In the genomic region with DNA sequence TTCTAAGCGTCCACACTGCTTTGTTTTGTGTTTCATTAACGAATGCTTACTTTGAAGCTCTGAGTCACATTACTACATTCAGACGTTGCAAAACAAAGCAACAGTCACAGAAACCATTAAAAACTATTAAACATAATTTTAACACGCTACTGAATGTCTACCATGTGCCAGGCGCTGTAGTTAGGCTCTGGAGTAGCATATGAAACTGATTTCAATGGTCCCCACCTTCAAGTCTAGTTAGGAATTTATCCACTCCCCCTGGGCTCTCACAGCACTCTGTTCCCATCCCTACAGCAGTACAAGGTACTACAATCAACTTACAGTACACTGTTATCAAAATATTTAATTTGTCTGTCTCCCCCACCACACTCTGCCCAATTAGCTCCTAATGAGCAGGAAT, we compare ENCODE assay signal across 8 cellular contexts. TPM values are rescaled to one million over a fixed set of nuclear protein-coding genes. Genes with fewer than 3 reads are reported as not detected.
A peak's percentile ranks its signal among the peaks of the same experiment; 100 is the strongest.
DNase-seq lines count a peak whose midpoint lies in the region; ATAC-seq, FAIRE-seq and TF ChIP-seq lines count a peak whose summit lies in the region.

No MANE protein-coding gene starts in this region.

- H2BK15ac ChIP-seq in H1 (ENCODE audit: low read length), result no peak overlapping the region

- H2BK12ac ChIP-seq in H1 (ENCODE audit: low read depth, low read length), result no peak overlapping the region

- H3K18ac ChIP-seq in H1 (ENCODE audit: extremely low read depth, low read length), result no peak overlapping the region

- no peak overlapping the region for H3K4ac ChIP-seq in H1 (replicated peaks; ENCODE audit: insufficient read length, low read depth, low read length)

- H3K4me1 ChIP-seq in CD8-positive, alpha-beta memory T cell (ENCODE audit: insufficient read depth, low read length), result peaks cover 9% of the 10 kb centered on the region
- H3K4me1 ChIP-seq in H1 (replicated peaks in 1 of 4; ENCODE audit: control insufficient read depth in 3 of 4, insufficient read depth in 4 of 4, low read length in 3 of 4), result no peaks in the 10 kb centered on the region
- peaks cover 4% of the 10 kb centered on the region for H3K4me1 ChIP-seq in neural progenitor cell

- H3K9ac ChIP-seq in H1 (replicated peaks in 1 of 4; ENCODE audit: extremely low read depth in 1 of 4, low read depth in 3 of 4, low read length in 3 of 4), result peak overlapping the region; percentile 71 to 87 (median 82)
- H3K9ac ChIP-seq in neural progenitor cell, result peak overlapping the region; percentile 67

- no peaks in the 10 kb centered on the region for H3K9me3 Mint-ChIP-seq in CD8-positive, alpha-beta memory T cell
- no peaks in the 10 kb centered on the region for H3K9me3 Mint-ChIP-seq in neural progenitor cell

- H3K23ac ChIP-seq in H1 (ENCODE audit: insufficient read length), result no peak overlapping the region

- H3K27me3 Mint-ChIP-seq in CD8-positive, alpha-beta memory T cell, result no peaks in the 10 kb centered on the region
- H3K27me3 Mint-ChIP-seq in neural progenitor cell (ENCODE audit: insufficient read depth, low read depth), result no peaks in the 10 kb centered on the region

- H3K27ac Mint-ChIP-seq in CD8-positive, alpha-beta memory T cell, result peak overlapping the region in 1 of 8 donors; percentile 22
- H3K27ac Mint-ChIP-seq in neural progenitor cell, result no peak overlapping the region

- no peaks in the 10 kb centered on the region for H3K27me3 ChIP-seq in CD8-positive, alpha-beta memory T cell (ENCODE audit: insufficient read depth, low read length, poor library complexity, severe bottlenecking)
- no peaks in the 10 kb centered on the region for H3K27me3 ChIP-seq in H1 (replicated peaks in 1 of 4; ENCODE audit: control insufficient read depth in 3 of 4, extremely low read depth in 1 of 4, insufficient read depth in 3 of 4, low read length in 3 of 4)
- H3K27me3 ChIP-seq in neural progenitor cell, result no peaks in the 10 kb centered on the region

- no peak for FAIRE-seq in H1 (lab: Jason Lieb, UNC)

- peaks cover 0 to 26% (median 3%) of the 10 kb centered on the region in 3 donors for H3K36me3 Mint-ChIP-seq in CD8-positive, alpha-beta memory T cell
- H3K36me3 Mint-ChIP-seq in neural progenitor cell, result peaks cover 8% of the 10 kb centered on the region

- H2BK20ac ChIP-seq in H1 (ENCODE audit: low read length), result no peak overlapping the region

- TF ChIP-seq CTCF in LNCaP clone FGC (IDR thresholded peaks at IDR 0.05; ENCODE audit: control insufficient read depth, extremely low read depth, insufficient read depth), result no peak
- TF ChIP-seq CTCF in H1 (IDR thresholded peaks at IDR 0.05; ENCODE audit: control extremely low read depth in 1 of 3, insufficient read depth in 1 of 3, low read depth in 1 of 3, low read length in 3 of 3), result no peak
- TF ChIP-seq CTCF in neural progenitor cell (IDR thresholded peaks at IDR 0.05), result no peak

- no peaks in the 10 kb centered on the region for H3K23me2 ChIP-seq in H1 (ENCODE audit: low read depth, low read length)

- H2AFZ ChIP-seq in H1 (ENCODE audit: low read length) (peak overlapping the region; percentile 7; the same call in 1 of the 2 replicates), neural progenitor cell (replicated peaks) (peak overlapping the region; percentile 87)

- WGBS in H1 (ENCODE audit: extremely low coverage in 1 of 2, insufficient coverage in 1 of 2, insufficient read length in 1 of 2, insufficient replicate concordance in 2 of 2, low coverage in 1 of 2, low lambda C conversion rate in 2 of 2, missing lambda C conversion rate in 1 of 2), 2 experiments, result 17% methylated on average over 5 of the region's 5 CpGs; no CpG with 5 or more reads in 1 of the 2 experiments

- H4K5ac ChIP-seq in H1 (ENCODE audit: insufficient read length, low read depth, low read length), result no peak overlapping the region

- DNase-seq in CD8-positive, alpha-beta memory T cell, result peak in 1 of 5 donors; percentile 1
- DNase-seq in LNCaP clone FGC (ENCODE audit: low read depth) (no peak), H1 (ENCODE audit: low read depth in 1 of 2, low spot score in 2 of 2) (no peak), neural progenitor cell (ENCODE audit: low spot score) (peak; percentile 9), hypothalamus (lab: John Stamatoyannopoulos, UW) (no peak), NCI-H187 (lab: John Stamatoyannopoulos, UW) (no peak)

- H3K4me3 Mint-ChIP-seq in CD8-positive, alpha-beta memory T cell, result no peak overlapping the region
- no peak overlapping the region for H3K4me3 Mint-ChIP-seq in neural progenitor cell

- no peaks in the 10 kb centered on the region for H3K9me3 ChIP-seq in CD8-positive, alpha-beta memory T cell (ENCODE audit: low read length)
- H3K9me3 ChIP-seq in H1 (ENCODE audit: insufficient read depth in 2 of 2, low read depth in 1 of 2, low read length in 1 of 2), result no peaks in the 10 kb centered on the region
- H3K9me3 ChIP-seq in neural progenitor cell (ENCODE audit: low read depth), result no peaks in the 10 kb centered on the region

- ATAC-seq in GM21528 (IDR thresholded peaks at IDR 0.05; ENCODE audit: low FRiP score, unreplicated experiment) (no peak), HG03469 (IDR thresholded peaks at IDR 0.05; ENCODE audit: unreplicated experiment) (no peak)

- TF ChIP-seq POLR2A in H1 (IDR thresholded peaks at IDR 0.05; ENCODE audit: control extremely low read depth in 1 of 2, low read depth in 2 of 2, low read length in 2 of 2), result no peak

- H2BK5ac ChIP-seq in H1 (ENCODE audit: low read depth, low read length), result peak overlapping the region; percentile 9; the same call in 1 of the 2 replicates

- no peak overlapping the region for H3K14ac ChIP-seq in H1 (ENCODE audit: insufficient read length)

- no peak overlapping the region for H4K91ac ChIP-seq in H1 (replicated peaks; ENCODE audit: insufficient read length, low read length)

- no peak for TF ChIP-seq RAD21 in H1 (IDR thresholded peaks at IDR 0.05 in 1 of 2, conservative IDR thresholded peaks at IDR 0.05 in 1 of 2; ENCODE audit: low read depth in 2 of 2, low read length in 2 of 2)

- no peak overlapping the region for H2AK5ac ChIP-seq in H1 (ENCODE audit: low read depth, low read length)

- peaks cover 9% of the 10 kb centered on the region for H3F3A ChIP-seq in neural progenitor cell (ENCODE audit: low read depth)

- POLR2A ChIA-PET in CD8-positive, alpha-beta memory T cell (lab: Charles Lee), result no interaction called here
- POLR2A ChIA-PET in H1 (lab: Charles Lee; ENCODE audit: partially characterized antibody), result interaction anchor here (0.7 to 1.8 kb wide), 9 partner anchors 11 to 107 kb away, joined by 3 to 6 read pairs (median 3); a partner anchor contains a TSS

- peaks cover 6% of the 10 kb centered on the region for H3K36me3 ChIP-seq in CD8-positive, alpha-beta memory T cell (ENCODE audit: insufficient read depth, low read length)
- H3K36me3 ChIP-seq in H1 (ENCODE audit: control insufficient read depth in 2 of 4, insufficient read depth in 4 of 4, low read length in 3 of 4), result peaks cover 2 to 26% (median 13%) of the 10 kb centered on the region in 4 experiments; a peak in 6 of 8 replicates
- H3K36me3 ChIP-seq in neural progenitor cell, result no peaks in the 10 kb centered on the region

- peak overlapping the region; percentile 97 for H3K4me3 ChIP-seq in CD8-positive, alpha-beta memory T cell (ENCODE audit: low read length)
- peak overlapping the region; percentile 83 for H3K4me3 ChIP-seq in LNCaP clone FGC (ENCODE audit: low read depth, low read length)
- peak overlapping the region; percentile 82 to 99 (median 91) for H3K4me3 ChIP-seq in H1 (ENCODE audit: extremely low read depth in 1 of 4, insufficient read depth in 2 of 4, low read depth in 3 of 4, low read length in 4 of 4)
- H3K4me3 ChIP-seq in neural progenitor cell, result peak overlapping the region; percentile 90

- H3K79me2 ChIP-seq in H1 (ENCODE audit: control insufficient read depth in 1 of 2, insufficient read depth in 2 of 2, low read length in 2 of 2), result peaks cover 4 to 20% of the 10 kb centered on the region in 2 experiments; a peak in 3 of 4 replicates
- peaks cover 28% of the 10 kb centered on the region for H3K79me2 ChIP-seq in neural progenitor cell (ENCODE audit: low read depth)

- H3K4me2 ChIP-seq in H1 (ENCODE audit: insufficient read depth in 1 of 2, low read depth in 2 of 2, low read length in 2 of 2) (peak overlapping the region; percentile 66 to 88), neural progenitor cell (peak overlapping the region; percentile 88)

- peaks cover 0 to 3% of the 10 kb centered on the region in 2 experiments for H4K20me1 ChIP-seq in H1 (replicated peaks in 1 of 2; ENCODE audit: control insufficient read depth in 1 of 2, insufficient read depth in 2 of 2, low read length in 2 of 2)
- peaks cover 9% of the 10 kb centered on the region for H4K20me1 ChIP-seq in neural progenitor cell (ENCODE audit: low read depth)

- H2BK120ac ChIP-seq in H1 (replicated peaks; ENCODE audit: low read depth, low read length), result no peak overlapping the region

- CTCF ChIA-PET in CD8-positive, alpha-beta memory T cell (lab: Charles Lee), result interaction anchor here (0.6 to 1.6 kb wide), 4 partner anchors 34 to 239 kb away, joined by 3 to 7 read pairs (median 3); no protein-coding TSS in a partner anchor
- CTCF ChIA-PET in H1 (lab: Charles Lee; ENCODE audit: partially characterized antibody), result interaction anchor here (0.7 to 5.8 kb wide), 8 partner anchors 11 to 195 kb away, joined by 3 to 45 read pairs (median 4); a partner anchor contains a TSS

- H3K27ac ChIP-seq in CD8-positive, alpha-beta memory T cell (ENCODE audit: low read depth, low read length), result peak overlapping the region; percentile 74
- H3K27ac ChIP-seq in H1 (ENCODE audit: low read depth, low read length) (peak overlapping the region; percentile 53; the same call in 1 of the 2 replicates), neural progenitor cell (no peak overlapping the region)

- H4K8ac ChIP-seq in H1 (ENCODE audit: extremely low read depth, insufficient read depth, low read length), result no peak overlapping the region

- H3K4me1 Mint-ChIP-seq in CD8-positive, alpha-beta memory T cell, result peaks cover 9 to 10% (median 10%) of the 10 kb centered on the region in 3 donors
- H3K4me1 Mint-ChIP-seq in neural progenitor cell, result peaks cover 3% of the 10 kb centered on the region

- no peak overlapping the region for H3K56ac ChIP-seq in H1 (replicated peaks; ENCODE audit: insufficient read length, low read depth, low read length)

- H3K79me1 ChIP-seq in H1 (ENCODE audit: low read depth, low read length), result no peaks in the 10 kb centered on the region

- TF ChIP-seq EP300 in H1 (IDR thresholded peaks at IDR 0.05; ENCODE audit: borderline replicate concordance in 1 of 2, low read depth in 2 of 2, low read length in 2 of 2), result no peak

RNA-seq across cellular contexts. Expression of a gene that starts 0.6 kb away (rescaled TPM):
- total RNA-seq in CD8-positive, alpha-beta memory T cell, result 100 to 1,000 TPM; 134 TPM
- polyA plus RNA-seq in CD8-positive, alpha-beta memory T cell, result 44.2 TPM
- 96.2 and 108 TPM in 2 replicates for total RNA-seq in H1 (2021; fragmentation: NEBNext Ultra II Directional; extraction: Animal tissue kit (Norgen Biotek cat#: 25700))
- 7.2 and 12.8 TPM in 2 replicates for polyA plus RNA-seq in H1 (2011; rRNA removed)
- 22.9 TPM for polyA plus RNA-seq in H1 (2011; cell fraction: cytosol; rRNA removed)
- polyA plus RNA-seq in H1 (2011; cell fraction: nucleus; rRNA removed), result 7.2 TPM
- 69.7 to 110 TPM (median 79.8 TPM) in 4 replicates for polyA plus RNA-seq in H1 (2012, experiment 1 of 2)
- 18.6 TPM for polyA plus RNA-seq in H1 (2012, experiment 2 of 2)
- polyA plus RNA-seq in H1 (2013, experiment 1 of 2), result 63.6 TPM
- 61.4 TPM for polyA plus RNA-seq in H1 (2013, experiment 2 of 2)
- 12.7 and 15.9 TPM in 2 replicates for polyA minus RNA-seq in H1 (2011; rRNA and poly(A)+ RNA removed)
- 19.4 TPM for polyA minus RNA-seq in H1 (2011; cell fraction: cytosol; rRNA and poly(A)+ RNA removed)
- polyA minus RNA-seq in H1 (2011; cell fraction: nucleus; rRNA and poly(A)+ RNA removed), result 14.0 TPM
- total RNA-seq in neural progenitor cell (ENCODE audit: low replicate concordance), result 44.8 and 70.1 TPM in 2 replicates

RNA-seq across cellular contexts. Expression of a gene that starts 35.9 kb away (rescaled TPM):
- 10 to 100 TPM; 63.1 to 64.1 TPM for total RNA-seq in CD8-positive, alpha-beta memory T cell
- 19.4 TPM for polyA plus RNA-seq in CD8-positive, alpha-beta memory T cell
- 32.1 and 34.6 TPM in 2 replicates for total RNA-seq in H1 (2021; fragmentation: NEBNext Ultra II Directional; extraction: Animal tissue kit (Norgen Biotek cat#: 25700))
- 5.3 and 9.1 TPM in 2 replicates for polyA plus RNA-seq in H1 (2011; rRNA removed)
- polyA plus RNA-seq in H1 (2011; cell fraction: cytosol; rRNA removed), result 12.1 TPM
- polyA plus RNA-seq in H1 (2011; cell fraction: nucleus; rRNA removed), result 7.6 TPM
- polyA plus RNA-seq in H1 (2012, experiment 1 of 2), result 9.1 to 20.8 TPM (median 11.5 TPM) in 4 replicates
- 2.1 TPM for polyA plus RNA-seq in H1 (2012, experiment 2 of 2)
- 30.4 TPM for polyA plus RNA-seq in H1 (2013, experiment 1 of 2)
- 27.9 TPM for polyA plus RNA-seq in H1 (2013, experiment 2 of 2)
- 11.5 and 19.0 TPM in 2 replicates for polyA minus RNA-seq in H1 (2011; rRNA and poly(A)+ RNA removed)
- polyA minus RNA-seq in H1 (2011; cell fraction: cytosol; rRNA and poly(A)+ RNA removed), result 14.6 TPM
- 17.6 TPM for polyA minus RNA-seq in H1 (2011; cell fraction: nucleus; rRNA and poly(A)+ RNA removed)
- 32.8 and 58.8 TPM in 2 replicates for total RNA-seq in neural progenitor cell (ENCODE audit: low replicate concordance)

RNA-seq across cellular contexts. Expression of a gene that starts 41.8 kb away (rescaled TPM):
- total RNA-seq in CD8-positive, alpha-beta memory T cell, result 10 to 100 TPM; 66.6 to 67.4 TPM
- 13.7 TPM for polyA plus RNA-seq in CD8-positive, alpha-beta memory T cell
- 47.4 and 49.3 TPM in 2 replicates for total RNA-seq in H1 (2021; fragmentation: NEBNext Ultra II Directional; extraction: Animal tissue kit (Norgen Biotek cat#: 25700))
- 32.4 and 40.9 TPM in 2 replicates for polyA plus RNA-seq in H1 (2011; rRNA removed)
- 35.4 TPM for polyA plus RNA-seq in H1 (2011; cell fraction: cytosol; rRNA removed)
- polyA plus RNA-seq in H1 (2011; cell fraction: nucleus; rRNA removed), result 19.8 TPM
- 57.5 to 63.5 TPM (median 60.2 TPM) in 4 replicates for polyA plus RNA-seq in H1 (2012, experiment 1 of 2)
- polyA plus RNA-seq in H1 (2012, experiment 2 of 2), result 72.4 TPM
- 33.5 TPM for polyA plus RNA-seq in H1 (2013, experiment 1 of 2)
- 35.9 TPM for polyA plus RNA-seq in H1 (2013, experiment 2 of 2)
- 21.5 and 29.2 TPM in 2 replicates for polyA minus RNA-seq in H1 (2011; rRNA and poly(A)+ RNA removed)
- polyA minus RNA-seq in H1 (2011; cell fraction: cytosol; rRNA and poly(A)+ RNA removed), result 19.2 TPM
- 10.9 TPM for polyA minus RNA-seq in H1 (2011; cell fraction: nucleus; rRNA and poly(A)+ RNA removed)
- total RNA-seq in neural progenitor cell (ENCODE audit: low replicate concordance), result 37.9 and 51.3 TPM in 2 replicates
